Comparison of ENCODE assay signal across 22 cellular contexts in the genomic region with DNA sequence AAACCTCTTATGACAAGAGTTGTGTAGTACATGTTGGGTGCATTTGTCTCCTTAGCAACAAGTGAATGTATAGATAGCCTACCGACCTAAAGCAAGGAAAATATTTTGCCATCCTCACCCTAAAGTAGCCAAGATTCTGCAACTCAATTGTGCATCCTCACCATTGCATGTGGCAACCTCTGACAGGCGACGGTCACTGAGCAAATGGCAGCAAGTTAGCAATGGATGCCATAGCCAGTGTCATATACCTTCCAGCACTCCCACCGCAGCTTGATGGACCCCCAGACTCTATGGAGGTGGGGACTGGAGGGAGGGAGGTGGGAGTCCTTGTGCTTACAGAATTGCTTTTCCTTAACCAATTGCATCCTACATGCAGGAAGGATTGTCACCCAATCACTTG. TPM values are rescaled to one million over a fixed set of nuclear protein-coding genes. Genes with fewer than 3 reads are reported as not detected.
"Had no signal": no experiment of that assay in that cellular context is flagged by ENCODE, and none has a peak within 500 bp of the region (broad histone marks: within the 10 kb centered on the region; RNA-seq: fewer than 3 reads in every experiment).

No MANE protein-coding gene starts in this region.

- DNase-seq: activated CD4-positive, alpha-beta memory T cell treated with anti-CD3 and anti-CD28 coated beads for 36 hours; activated CD4-positive, alpha-beta T cell treated with anti-CD3 and anti-CD28 coated beads for 4 hours; activated CD8-positive, alpha-beta memory T cell treated with anti-CD3 and anti-CD28 coated beads for 24 hours; activated effector memory CD4-positive, alpha-beta T cell treated with anti-CD3 and anti-CD28 coated beads, Interleukin-2, amount 50 U/mL, for 16 hours; activated naive CD4-positive, alpha-beta T cell treated with Interleukin-2 at 50 U/mL for 16 hours; activated naive CD8-positive, alpha-beta T cell treated with anti-CD3 and anti-CD28 coated beads, Interleukin-2, amount 50 U/mL, for 24 hours; activated T-cell treated with anti-CD3 and anti-CD28 coated beads, Interleukin-2, amount 50 U/mL, for 4 hours; MM.1S; NCI-H1105; NCI-H146; NCI-H187 treated with DMSO at 0.1 percent for 48 hours; NCI-H2081 treated with DMSO at 0.1 percent for 48 hours; NCI-H510A treated with DMSO at 0.1 percent for 48 hours; Peyer's patch; Right ventricle myocardium superior; SK-N-SH; T-helper 1 cell had no signal

- H3K4me3 ChIP-seq: Peyer's patch, SJCRH30 had no signal

- FAIRE-seq: astrocyte had no signal

- H3K27ac ChIP-seq: Peyer's patch, RWPE1, VCaP had no signal

- H3K27me3 ChIP-seq: Peyer's patch, SJCRH30 had no signal

RNA-seq across cellular contexts. Expression of a gene that starts 17.0 kb away (rescaled TPM):
- total RNA-seq: T-helper 2 cell treated with Interferon-gamma antibody and Interleukin-4, amounts not matched to agents 100 ng/mL and 5 ng/mL, for 36 hours had no signal
